In the genomic region with DNA sequence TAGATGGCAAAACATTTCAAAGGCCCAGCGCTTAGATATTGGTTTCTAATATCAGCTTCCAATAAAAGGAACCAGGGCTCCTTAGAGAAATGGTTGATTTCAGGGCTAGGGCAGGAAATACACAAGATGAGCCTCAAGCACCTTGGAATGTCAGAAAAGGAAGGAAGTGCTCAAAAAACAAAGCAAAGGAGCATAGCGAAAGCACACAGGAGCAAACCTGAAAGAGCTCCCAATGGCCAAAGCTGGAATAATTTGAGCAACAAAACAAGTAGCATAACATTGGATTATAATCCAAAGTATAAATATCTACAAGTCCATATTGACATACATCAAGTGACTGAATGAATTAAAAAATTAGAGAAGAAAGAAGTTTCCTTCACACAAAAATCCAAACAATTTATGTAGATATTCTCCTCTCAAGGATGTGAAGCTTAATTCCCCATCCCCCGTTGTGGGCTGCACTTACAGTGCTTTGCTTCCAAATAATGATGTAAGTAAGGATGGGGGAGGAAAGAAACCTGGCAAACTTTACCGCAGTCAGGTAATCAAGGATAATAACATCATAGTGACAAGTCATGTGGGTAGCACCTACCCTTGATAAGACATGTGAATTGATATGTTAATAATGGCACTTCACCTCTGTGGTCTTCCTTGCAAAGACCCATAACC, we compare ENCODE assay signal across 1 cellular context.
TF ChIP-seq lines count a peak whose summit lies in the region.

No MANE protein-coding gene starts in this region.

TF ChIP-seq in GM23338, 12 proteins besides CTCF, POLR2A, EP300 and RAD21 (continued from another document):
- TF ChIP-seq, protein P1, sequence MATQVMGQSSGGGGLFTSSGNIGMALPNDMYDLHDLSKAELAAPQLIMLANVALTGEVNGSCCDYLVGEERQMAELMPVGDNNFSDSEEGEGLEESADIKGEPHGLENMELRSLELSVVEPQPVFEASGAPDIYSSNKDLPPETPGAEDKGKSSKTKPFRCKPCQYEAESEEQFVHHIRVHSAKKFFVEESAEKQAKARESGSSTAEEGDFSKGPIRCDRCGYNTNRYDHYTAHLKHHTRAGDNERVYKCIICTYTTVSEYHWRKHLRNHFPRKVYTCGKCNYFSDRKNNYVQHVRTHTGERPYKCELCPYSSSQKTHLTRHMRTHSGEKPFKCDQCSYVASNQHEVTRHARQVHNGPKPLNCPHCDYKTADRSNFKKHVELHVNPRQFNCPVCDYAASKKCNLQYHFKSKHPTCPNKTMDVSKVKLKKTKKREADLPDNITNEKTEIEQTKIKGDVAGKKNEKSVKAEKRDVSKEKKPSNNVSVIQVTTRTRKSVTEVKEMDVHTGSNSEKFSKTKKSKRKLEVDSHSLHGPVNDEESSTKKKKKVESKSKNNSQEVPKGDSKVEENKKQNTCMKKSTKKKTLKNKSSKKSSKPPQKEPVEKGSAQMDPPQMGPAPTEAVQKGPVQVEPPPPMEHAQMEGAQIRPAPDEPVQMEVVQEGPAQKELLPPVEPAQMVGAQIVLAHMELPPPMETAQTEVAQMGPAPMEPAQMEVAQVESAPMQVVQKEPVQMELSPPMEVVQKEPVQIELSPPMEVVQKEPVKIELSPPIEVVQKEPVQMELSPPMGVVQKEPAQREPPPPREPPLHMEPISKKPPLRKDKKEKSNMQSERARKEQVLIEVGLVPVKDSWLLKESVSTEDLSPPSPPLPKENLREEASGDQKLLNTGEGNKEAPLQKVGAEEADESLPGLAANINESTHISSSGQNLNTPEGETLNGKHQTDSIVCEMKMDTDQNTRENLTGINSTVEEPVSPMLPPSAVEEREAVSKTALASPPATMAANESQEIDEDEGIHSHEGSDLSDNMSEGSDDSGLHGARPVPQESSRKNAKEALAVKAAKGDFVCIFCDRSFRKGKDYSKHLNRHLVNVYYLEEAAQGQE (IDR thresholded peaks at IDR 0.05; ENCODE audit: unreplicated experiment), result no peak
- TF ChIP-seq STAT1 (IDR thresholded peaks at IDR 0.05; ENCODE audit: unreplicated experiment) (no peak), ZNF114 (CRISPR knock-in tag; IDR thresholded peaks at IDR 0.05) (no peak), CREB1 (CRISPR knock-in tag; IDR thresholded peaks at IDR 0.05; ENCODE audit: low read depth) (peak; percentile 10; the same call in 1 of the 2 replicates)
- TF ChIP-seq, protein P2, sequence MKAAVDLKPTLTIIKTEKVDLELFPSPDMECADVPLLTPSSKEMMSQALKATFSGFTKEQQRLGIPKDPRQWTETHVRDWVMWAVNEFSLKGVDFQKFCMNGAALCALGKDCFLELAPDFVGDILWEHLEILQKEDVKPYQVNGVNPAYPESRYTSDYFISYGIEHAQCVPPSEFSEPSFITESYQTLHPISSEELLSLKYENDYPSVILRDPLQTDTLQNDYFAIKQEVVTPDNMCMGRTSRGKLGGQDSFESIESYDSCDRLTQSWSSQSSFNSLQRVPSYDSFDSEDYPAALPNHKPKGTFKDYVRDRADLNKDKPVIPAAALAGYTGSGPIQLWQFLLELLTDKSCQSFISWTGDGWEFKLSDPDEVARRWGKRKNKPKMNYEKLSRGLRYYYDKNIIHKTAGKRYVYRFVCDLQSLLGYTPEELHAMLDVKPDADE (IDR thresholded peaks at IDR 0.05), result peak; percentile 75
